1 cellular context compared by ENCODE assay signal in the genomic region with DNA sequence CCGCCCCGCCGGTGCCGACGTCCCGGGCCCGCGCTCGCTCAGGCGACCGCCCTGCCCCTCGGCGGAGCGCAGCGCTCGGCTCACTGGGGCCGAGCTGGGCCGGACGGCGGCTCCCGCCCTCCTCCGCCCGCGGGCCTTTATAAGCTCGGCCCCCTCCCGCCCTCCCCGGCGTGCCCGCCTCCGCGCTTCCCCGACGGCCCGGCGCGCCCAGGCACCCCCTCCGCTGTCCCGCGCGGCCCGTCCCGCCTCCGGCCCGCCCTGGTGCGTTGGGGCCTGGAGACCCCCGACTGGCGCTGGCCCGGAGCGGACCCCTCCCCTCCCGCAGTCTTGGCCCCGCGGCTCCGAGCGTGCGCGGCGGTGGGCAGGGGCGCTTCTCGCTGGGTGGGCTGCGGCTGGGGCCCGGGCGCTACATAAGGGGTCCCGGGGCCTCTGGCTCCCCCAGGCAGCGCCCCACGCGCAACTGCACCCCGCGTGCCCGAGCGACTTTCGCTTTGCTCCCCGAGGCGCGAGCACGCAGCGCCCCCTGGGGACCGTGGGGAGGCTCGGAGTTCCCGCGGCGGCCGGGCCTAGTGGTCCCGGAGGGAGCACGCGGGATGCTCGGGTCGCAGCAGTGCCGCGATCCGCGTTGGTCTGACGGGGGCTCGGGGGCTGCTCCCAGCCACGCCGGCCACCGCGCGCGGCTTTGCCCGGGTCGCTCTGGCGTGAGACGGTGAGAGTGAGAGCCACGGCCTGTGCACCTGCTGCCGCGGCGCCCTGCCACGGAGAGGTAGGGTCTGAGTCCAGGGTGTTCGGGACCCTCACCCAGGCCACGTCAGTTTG.
TF ChIP-seq lines count a peak whose summit lies in the region.

A gene with protein sequence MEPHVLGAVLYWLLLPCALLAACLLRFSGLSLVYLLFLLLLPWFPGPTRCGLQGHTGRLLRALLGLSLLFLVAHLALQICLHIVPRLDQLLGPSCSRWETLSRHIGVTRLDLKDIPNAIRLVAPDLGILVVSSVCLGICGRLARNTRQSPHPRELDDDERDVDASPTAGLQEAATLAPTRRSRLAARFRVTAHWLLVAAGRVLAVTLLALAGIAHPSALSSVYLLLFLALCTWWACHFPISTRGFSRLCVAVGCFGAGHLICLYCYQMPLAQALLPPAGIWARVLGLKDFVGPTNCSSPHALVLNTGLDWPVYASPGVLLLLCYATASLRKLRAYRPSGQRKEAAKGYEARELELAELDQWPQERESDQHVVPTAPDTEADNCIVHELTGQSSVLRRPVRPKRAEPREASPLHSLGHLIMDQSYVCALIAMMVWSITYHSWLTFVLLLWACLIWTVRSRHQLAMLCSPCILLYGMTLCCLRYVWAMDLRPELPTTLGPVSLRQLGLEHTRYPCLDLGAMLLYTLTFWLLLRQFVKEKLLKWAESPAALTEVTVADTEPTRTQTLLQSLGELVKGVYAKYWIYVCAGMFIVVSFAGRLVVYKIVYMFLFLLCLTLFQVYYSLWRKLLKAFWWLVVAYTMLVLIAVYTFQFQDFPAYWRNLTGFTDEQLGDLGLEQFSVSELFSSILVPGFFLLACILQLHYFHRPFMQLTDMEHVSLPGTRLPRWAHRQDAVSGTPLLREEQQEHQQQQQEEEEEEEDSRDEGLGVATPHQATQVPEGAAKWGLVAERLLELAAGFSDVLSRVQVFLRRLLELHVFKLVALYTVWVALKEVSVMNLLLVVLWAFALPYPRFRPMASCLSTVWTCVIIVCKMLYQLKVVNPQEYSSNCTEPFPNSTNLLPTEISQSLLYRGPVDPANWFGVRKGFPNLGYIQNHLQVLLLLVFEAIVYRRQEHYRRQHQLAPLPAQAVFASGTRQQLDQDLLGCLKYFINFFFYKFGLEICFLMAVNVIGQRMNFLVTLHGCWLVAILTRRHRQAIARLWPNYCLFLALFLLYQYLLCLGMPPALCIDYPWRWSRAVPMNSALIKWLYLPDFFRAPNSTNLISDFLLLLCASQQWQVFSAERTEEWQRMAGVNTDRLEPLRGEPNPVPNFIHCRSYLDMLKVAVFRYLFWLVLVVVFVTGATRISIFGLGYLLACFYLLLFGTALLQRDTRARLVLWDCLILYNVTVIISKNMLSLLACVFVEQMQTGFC (N-terminal part only) (minus strand): TSS at position 115 of the 819 bp plus-strand sequence. CDS start 256 bp downstream, outside the sequence.

TF ChIP-seq in HEK293, 187 proteins besides CTCF, POLR2A, EP300 and RAD21 (continued from another document and continues in another):
- TF ChIP-seq, protein P1, sequence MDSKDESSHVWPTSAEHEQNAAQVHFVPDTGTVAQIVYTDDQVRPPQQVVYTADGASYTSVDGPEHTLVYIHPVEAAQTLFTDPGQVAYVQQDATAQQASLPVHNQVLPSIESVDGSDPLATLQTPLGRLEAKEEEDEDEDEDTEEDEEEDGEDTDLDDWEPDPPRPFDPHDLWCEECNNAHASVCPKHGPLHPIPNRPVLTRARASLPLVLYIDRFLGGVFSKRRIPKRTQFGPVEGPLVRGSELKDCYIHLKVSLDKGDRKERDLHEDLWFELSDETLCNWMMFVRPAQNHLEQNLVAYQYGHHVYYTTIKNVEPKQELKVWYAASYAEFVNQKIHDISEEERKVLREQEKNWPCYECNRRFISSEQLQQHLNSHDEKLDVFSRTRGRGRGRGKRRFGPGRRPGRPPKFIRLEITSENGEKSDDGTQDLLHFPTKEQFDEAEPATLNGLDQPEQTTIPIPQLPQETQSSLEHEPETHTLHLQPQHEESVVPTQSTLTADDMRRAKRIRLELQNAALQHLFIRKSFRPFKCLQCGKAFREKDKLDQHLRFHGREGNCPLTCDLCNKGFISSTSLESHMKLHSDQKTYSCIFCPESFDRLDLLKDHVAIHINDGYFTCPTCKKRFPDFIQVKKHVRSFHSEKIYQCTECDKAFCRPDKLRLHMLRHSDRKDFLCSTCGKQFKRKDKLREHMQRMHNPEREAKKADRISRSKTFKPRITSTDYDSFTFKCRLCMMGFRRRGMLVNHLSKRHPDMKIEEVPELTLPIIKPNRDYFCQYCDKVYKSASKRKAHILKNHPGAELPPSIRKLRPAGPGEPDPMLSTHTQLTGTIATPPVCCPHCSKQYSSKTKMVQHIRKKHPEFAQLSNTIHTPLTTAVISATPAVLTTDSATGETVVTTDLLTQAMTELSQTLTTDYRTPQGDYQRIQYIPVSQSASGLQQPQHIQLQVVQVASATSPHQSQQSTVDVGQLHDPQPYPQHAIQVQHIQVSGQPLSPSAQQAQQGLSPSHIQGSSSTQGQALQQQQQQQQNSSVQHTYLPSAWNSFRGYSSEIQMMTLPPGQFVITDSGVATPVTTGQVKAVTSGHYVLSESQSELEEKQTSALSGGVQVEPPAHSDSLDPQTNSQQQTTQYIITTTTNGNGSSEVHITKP (tag by site-specific recombination; IDR thresholded peaks at IDR 0.05): no peak
- TF ChIP-seq ZBTB7A (tag by site-specific recombination; IDR thresholded peaks at IDR 0.05; ENCODE audit: low read depth) (0 out of 2 replicates have a peak, but pooled peaks have one; percentile 50), ZEB2 (tag by site-specific recombination; IDR thresholded peaks at IDR 0.05) (0 out of 2 replicates have a peak, but pooled peaks have one; percentile 41), ZFP37 (tag by site-specific recombination; IDR thresholded peaks at IDR 0.05) (no peak), BCL11B (tag by site-specific recombination; IDR thresholded peaks at IDR 0.05; ENCODE audit: low read depth) (peak; percentile 33; the same call in 1 of the 2 replicates), ZNF335 (tag by site-specific recombination; conservative IDR thresholded peaks at IDR 0.05) (no peak; the same call in 1 of the 2 replicates), ZNF660 (tag by site-specific recombination; IDR thresholded peaks at IDR 0.05) (0 out of 2 replicates have a peak, but pooled peaks have one; percentile 65), ZXDB (tag by site-specific recombination; IDR thresholded peaks at IDR 0.05) (peak; percentile 47; the same call in 1 of the 2 replicates), ZNF37A (tag by site-specific recombination; IDR thresholded peaks at IDR 0.05) (no peak), ZNF214 (tag by site-specific recombination; IDR thresholded peaks at IDR 0.05; ENCODE audit: borderline replicate concordance) (no peak), ZNF174 (tag by site-specific recombination; IDR thresholded peaks at IDR 0.05) (0 out of 2 replicates have a peak, but pooled peaks have one; percentile 64), RBAK (tag by site-specific recombination; IDR thresholded peaks at IDR 0.05) (no peak), ZNF768 (tag by site-specific recombination; IDR thresholded peaks at IDR 0.05) (no peak), TRIM28 (IDR thresholded peaks at IDR 0.05; ENCODE audit: borderline replicate concordance, low read length) (no peak), ZNF518A (tag by site-specific recombination; conservative IDR thresholded peaks at IDR 0.05; ENCODE audit: low read depth) (no peak), ZNF585B (tag by site-specific recombination; IDR thresholded peaks at IDR 0.05) (no peak), SCRT1 (tag by site-specific recombination; IDR thresholded peaks at IDR 0.05; ENCODE audit: borderline replicate concordance) (no peak), ZBTB1 (tag by site-specific recombination; IDR thresholded peaks at IDR 0.05) (no peak), ZNF561 (tag by site-specific recombination; IDR thresholded peaks at IDR 0.05; ENCODE audit: borderline replicate concordance) (peak; percentile 69), ZNF777 (tag by site-specific recombination; IDR thresholded peaks at IDR 0.05; ENCODE audit: borderline replicate concordance) (peak; percentile 35; the same call in 1 of the 2 replicates), ZNF175 (tag by site-specific recombination; IDR thresholded peaks at IDR 0.05) (no peak), ZNF776 (tag by site-specific recombination; IDR thresholded peaks at IDR 0.05; ENCODE audit: borderline replicate concordance) (no peak), ZNF596 (tag by site-specific recombination; IDR thresholded peaks at IDR 0.05) (no peak; the same call in 1 of the 2 replicates), ZBTB44 (tag by site-specific recombination; IDR thresholded peaks at IDR 0.05) (0 out of 2 replicates have a peak, but pooled peaks have one; percentile 49), MEIS1 (CRISPR knock-in tag; IDR thresholded peaks at IDR 0.05; ENCODE audit: borderline replicate concordance) (no peak), ZNF76 (tag by site-specific recombination; IDR thresholded peaks at IDR 0.05; ENCODE audit: borderline replicate concordance, low read depth) (0 out of 2 replicates have a peak, but pooled peaks have one; percentile 23), ZBTB21 (tag by site-specific recombination; IDR thresholded peaks at IDR 0.05) (no peak), ZNF843 (tag by site-specific recombination; IDR thresholded peaks at IDR 0.05) (no peak), ZBTB17 (tag by site-specific recombination; IDR thresholded peaks at IDR 0.05) (no peak)
- TF ChIP-seq, protein P2, sequence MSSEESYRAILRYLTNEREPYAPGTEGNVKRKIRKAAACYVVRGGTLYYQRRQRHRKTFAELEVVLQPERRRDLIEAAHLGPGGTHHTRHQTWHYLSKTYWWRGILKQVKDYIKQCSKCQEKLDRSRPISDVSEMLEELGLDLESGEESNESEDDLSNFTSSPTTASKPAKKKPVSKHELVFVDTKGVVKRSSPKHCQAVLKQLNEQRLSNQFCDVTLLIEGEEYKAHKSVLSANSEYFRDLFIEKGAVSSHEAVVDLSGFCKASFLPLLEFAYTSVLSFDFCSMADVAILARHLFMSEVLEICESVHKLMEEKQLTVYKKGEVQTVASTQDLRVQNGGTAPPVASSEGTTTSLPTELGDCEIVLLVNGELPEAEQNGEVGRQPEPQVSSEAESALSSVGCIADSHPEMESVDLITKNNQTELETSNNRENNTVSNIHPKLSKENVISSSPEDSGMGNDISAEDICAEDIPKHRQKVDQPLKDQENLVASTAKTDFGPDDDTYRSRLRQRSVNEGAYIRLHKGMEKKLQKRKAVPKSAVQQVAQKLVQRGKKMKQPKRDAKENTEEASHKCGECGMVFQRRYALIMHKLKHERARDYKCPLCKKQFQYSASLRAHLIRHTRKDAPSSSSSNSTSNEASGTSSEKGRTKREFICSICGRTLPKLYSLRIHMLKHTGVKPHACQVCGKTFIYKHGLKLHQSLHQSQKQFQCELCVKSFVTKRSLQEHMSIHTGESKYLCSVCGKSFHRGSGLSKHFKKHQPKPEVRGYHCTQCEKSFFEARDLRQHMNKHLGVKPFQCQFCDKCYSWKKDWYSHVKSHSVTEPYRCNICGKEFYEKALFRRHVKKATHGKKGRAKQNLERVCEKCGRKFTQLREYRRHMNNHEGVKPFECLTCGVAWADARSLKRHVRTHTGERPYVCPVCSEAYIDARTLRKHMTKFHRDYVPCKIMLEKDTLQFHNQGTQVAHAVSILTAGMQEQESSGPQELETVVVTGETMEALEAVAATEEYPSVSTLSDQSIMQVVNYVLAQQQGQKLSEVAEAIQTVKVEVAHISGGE (tag by site-specific recombination; conservative IDR thresholded peaks at IDR 0.05; ENCODE audit: low read depth): 0 out of 2 replicates have a peak, but pooled peaks have one; percentile 17
- TF ChIP-seq, protein P3, sequence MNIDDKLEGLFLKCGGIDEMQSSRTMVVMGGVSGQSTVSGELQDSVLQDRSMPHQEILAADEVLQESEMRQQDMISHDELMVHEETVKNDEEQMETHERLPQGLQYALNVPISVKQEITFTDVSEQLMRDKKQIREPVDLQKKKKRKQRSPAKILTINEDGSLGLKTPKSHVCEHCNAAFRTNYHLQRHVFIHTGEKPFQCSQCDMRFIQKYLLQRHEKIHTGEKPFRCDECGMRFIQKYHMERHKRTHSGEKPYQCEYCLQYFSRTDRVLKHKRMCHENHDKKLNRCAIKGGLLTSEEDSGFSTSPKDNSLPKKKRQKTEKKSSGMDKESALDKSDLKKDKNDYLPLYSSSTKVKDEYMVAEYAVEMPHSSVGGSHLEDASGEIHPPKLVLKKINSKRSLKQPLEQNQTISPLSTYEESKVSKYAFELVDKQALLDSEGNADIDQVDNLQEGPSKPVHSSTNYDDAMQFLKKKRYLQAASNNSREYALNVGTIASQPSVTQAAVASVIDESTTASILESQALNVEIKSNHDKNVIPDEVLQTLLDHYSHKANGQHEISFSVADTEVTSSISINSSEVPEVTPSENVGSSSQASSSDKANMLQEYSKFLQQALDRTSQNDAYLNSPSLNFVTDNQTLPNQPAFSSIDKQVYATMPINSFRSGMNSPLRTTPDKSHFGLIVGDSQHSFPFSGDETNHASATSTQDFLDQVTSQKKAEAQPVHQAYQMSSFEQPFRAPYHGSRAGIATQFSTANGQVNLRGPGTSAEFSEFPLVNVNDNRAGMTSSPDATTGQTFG (tag by site-specific recombination; IDR thresholded peaks at IDR 0.05; ENCODE audit: borderline replicate concordance): no peak
